1 cellular context compared by ENCODE assay signal in the genomic region with DNA sequence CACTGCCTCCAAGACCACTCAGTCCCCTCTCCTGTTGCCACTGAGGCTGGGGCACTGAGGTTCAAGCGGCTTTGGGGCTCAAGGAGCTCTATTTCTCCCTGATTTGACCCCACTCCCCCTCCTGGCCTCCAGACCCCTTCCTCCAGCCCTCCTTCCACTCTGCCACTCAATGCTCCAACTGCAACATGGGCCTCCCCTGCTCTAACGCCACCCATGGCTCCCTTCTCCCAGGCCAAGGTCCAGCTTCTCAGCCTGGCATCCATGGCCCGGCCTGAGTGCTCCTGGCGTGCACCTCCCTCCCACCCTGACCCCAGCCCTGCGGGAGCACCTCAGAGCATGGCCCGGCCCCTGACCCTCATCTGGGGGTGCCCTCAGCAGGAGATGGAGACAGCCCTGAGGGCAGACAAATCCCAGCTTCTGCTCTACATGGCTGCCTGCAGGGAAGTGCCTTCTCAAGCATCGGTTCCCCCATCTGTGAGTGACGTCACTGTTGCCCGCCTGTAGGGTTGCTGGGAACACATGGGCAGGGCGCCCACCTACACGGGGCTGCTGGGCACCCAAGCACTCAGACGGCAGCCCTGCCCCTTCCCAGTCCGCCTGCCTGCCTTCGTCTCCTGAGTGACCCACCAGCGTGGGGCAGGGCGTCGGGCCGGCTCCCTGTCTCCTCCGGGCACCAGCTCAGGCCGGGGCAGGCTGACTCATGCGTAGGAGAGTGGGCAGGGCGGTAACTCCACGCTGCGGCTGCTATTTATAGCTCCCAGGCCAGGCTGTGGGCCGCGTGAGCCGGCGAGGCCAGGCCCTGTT.
A peak's percentile ranks its signal among the peaks of the same experiment; 100 is the strongest.
TF ChIP-seq lines count a peak whose summit lies in the region.

No MANE protein-coding gene starts in this region.

TF ChIP-seq in HEK293, 187 proteins besides CTCF, POLR2A, EP300 and RAD21 (continued from another document):
- TF ChIP-seq GLIS2 (tag by site-specific recombination; IDR thresholded peaks at IDR 0.05): no peak
- TF ChIP-seq ZNF560 (tag by site-specific recombination; IDR thresholded peaks at IDR 0.05; ENCODE audit: borderline replicate concordance): no peak
- TF ChIP-seq ZNF610 (tag by site-specific recombination; IDR thresholded peaks at IDR 0.05; ENCODE audit: borderline replicate concordance): no peak
- TF ChIP-seq, protein P1, sequence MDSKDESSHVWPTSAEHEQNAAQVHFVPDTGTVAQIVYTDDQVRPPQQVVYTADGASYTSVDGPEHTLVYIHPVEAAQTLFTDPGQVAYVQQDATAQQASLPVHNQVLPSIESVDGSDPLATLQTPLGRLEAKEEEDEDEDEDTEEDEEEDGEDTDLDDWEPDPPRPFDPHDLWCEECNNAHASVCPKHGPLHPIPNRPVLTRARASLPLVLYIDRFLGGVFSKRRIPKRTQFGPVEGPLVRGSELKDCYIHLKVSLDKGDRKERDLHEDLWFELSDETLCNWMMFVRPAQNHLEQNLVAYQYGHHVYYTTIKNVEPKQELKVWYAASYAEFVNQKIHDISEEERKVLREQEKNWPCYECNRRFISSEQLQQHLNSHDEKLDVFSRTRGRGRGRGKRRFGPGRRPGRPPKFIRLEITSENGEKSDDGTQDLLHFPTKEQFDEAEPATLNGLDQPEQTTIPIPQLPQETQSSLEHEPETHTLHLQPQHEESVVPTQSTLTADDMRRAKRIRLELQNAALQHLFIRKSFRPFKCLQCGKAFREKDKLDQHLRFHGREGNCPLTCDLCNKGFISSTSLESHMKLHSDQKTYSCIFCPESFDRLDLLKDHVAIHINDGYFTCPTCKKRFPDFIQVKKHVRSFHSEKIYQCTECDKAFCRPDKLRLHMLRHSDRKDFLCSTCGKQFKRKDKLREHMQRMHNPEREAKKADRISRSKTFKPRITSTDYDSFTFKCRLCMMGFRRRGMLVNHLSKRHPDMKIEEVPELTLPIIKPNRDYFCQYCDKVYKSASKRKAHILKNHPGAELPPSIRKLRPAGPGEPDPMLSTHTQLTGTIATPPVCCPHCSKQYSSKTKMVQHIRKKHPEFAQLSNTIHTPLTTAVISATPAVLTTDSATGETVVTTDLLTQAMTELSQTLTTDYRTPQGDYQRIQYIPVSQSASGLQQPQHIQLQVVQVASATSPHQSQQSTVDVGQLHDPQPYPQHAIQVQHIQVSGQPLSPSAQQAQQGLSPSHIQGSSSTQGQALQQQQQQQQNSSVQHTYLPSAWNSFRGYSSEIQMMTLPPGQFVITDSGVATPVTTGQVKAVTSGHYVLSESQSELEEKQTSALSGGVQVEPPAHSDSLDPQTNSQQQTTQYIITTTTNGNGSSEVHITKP (tag by site-specific recombination; IDR thresholded peaks at IDR 0.05): no peak
- TF ChIP-seq ZNF157 (tag by site-specific recombination; IDR thresholded peaks at IDR 0.05): no peak
- TF ChIP-seq HOXD13 (CRISPR knock-in tag; IDR thresholded peaks at IDR 0.05; ENCODE audit: borderline replicate concordance): no peak
- no peak for TF ChIP-seq ZNF521 (tag by site-specific recombination; IDR thresholded peaks at IDR 0.05)
- no peak for TF ChIP-seq ZNF670 (tag by site-specific recombination; IDR thresholded peaks at IDR 0.05; ENCODE audit: low read depth)
- TF ChIP-seq ZNF701 (tag by site-specific recombination; IDR thresholded peaks at IDR 0.05): no peak
- TF ChIP-seq ZNF239 (tag by site-specific recombination; IDR thresholded peaks at IDR 0.05): no peak
- TF ChIP-seq ZNF792 (tag by site-specific recombination; IDR thresholded peaks at IDR 0.05): no peak
- no peak for TF ChIP-seq ZNF837 (tag by site-specific recombination; IDR thresholded peaks at IDR 0.05)
- TF ChIP-seq ZNF654 (tag by site-specific recombination; IDR thresholded peaks at IDR 0.05; ENCODE audit: low read depth): no peak
- TF ChIP-seq ZNF223 (tag by site-specific recombination; IDR thresholded peaks at IDR 0.05): no peak
- no peak for TF ChIP-seq ZSCAN30 (tag by site-specific recombination; IDR thresholded peaks at IDR 0.05)
- TF ChIP-seq KLF1 (tag by site-specific recombination; IDR thresholded peaks at IDR 0.05): peak; percentile 17; the same call in 1 of the 2 replicates
- TF ChIP-seq REPIN1 (tag by site-specific recombination; IDR thresholded peaks at IDR 0.05; ENCODE audit: low read depth): no peak
- no peak for TF ChIP-seq ZNF274 (IDR thresholded peaks at IDR 0.05; ENCODE audit: low read length)
- no peak for TF ChIP-seq ZNF274 (tag by site-specific recombination; IDR thresholded peaks at IDR 0.05; ENCODE audit: borderline replicate concordance)
- TF ChIP-seq EGR2 (tag by site-specific recombination; IDR thresholded peaks at IDR 0.05; ENCODE audit: low read depth): peak; percentile 76
- TF ChIP-seq ZFP41 (tag by site-specific recombination; IDR thresholded peaks at IDR 0.05; ENCODE audit: borderline replicate concordance): no peak
- TF ChIP-seq ZSCAN16 (tag by site-specific recombination; IDR thresholded peaks at IDR 0.05): no peak
- no peak for TF ChIP-seq ZNF777 (tag by site-specific recombination; IDR thresholded peaks at IDR 0.05; ENCODE audit: borderline replicate concordance)
- TF ChIP-seq ZFP37 (tag by site-specific recombination; IDR thresholded peaks at IDR 0.05): no peak
- 0 out of 2 replicates have a peak, but pooled peaks have one; percentile 6 for TF ChIP-seq GLIS1 (tag by site-specific recombination; IDR thresholded peaks at IDR 0.05)
- peak; percentile 36; the same call in 1 of the 2 replicates for TF ChIP-seq ZBTB20 (tag by site-specific recombination; IDR thresholded peaks at IDR 0.05)
- TF ChIP-seq KLF16 (tag by site-specific recombination; IDR thresholded peaks at IDR 0.05): no peak
- TF ChIP-seq ZBTB1 (tag by site-specific recombination; IDR thresholded peaks at IDR 0.05): no peak
- TF ChIP-seq, protein P2, sequence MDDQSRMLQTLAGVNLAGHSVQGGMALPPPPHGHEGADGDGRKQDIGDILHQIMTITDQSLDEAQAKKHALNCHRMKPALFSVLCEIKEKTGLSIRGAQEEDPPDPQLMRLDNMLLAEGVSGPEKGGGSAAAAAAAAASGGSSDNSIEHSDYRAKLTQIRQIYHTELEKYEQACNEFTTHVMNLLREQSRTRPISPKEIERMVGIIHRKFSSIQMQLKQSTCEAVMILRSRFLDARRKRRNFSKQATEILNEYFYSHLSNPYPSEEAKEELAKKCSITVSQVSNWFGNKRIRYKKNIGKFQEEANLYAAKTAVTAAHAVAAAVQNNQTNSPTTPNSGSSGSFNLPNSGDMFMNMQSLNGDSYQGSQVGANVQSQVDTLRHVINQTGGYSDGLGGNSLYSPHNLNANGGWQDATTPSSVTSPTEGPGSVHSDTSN (CRISPR knock-in tag; IDR thresholded peaks at IDR 0.05): no peak
- peak; percentile 70; the same call in 1 of the 2 replicates for TF ChIP-seq ZNF10 (tag by site-specific recombination; IDR thresholded peaks at IDR 0.05)
- TF ChIP-seq, protein P3, sequence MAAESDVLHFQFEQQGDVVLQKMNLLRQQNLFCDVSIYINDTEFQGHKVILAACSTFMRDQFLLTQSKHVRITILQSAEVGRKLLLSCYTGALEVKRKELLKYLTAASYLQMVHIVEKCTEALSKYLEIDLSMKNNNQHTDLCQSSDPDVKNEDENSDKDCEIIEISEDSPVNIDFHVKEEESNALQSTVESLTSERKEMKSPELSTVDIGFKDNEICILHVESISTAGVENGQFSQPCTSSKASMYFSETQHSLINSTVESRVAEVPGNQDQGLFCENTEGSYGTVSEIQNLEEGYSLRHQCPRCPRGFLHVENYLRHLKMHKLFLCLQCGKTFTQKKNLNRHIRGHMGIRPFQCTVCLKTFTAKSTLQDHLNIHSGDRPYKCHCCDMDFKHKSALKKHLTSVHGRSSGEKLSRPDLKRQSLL (tag by site-specific recombination; IDR thresholded peaks at IDR 0.05): no peak
